ENCODE assay signal across 2 cellular contexts in genomic region chr22:49965291-49966040, GRCh38.
TF ChIP-seq lines count a peak whose summit lies in the region.

No MANE protein-coding gene starts in this region.

TF ChIP-seq in SK-N-SH, 30 proteins besides CTCF, POLR2A, EP300 and RAD21 (continued from another document):
- no peak for TF ChIP-seq ZBTB33 (IDR thresholded peaks at IDR 0.05; ENCODE audit: borderline replicate concordance, low read depth)
- no peak for TF ChIP-seq YY1 (IDR thresholded peaks at IDR 0.05; ENCODE audit: low read depth)
- no peak for TF ChIP-seq CHD2 (IDR thresholded peaks at IDR 0.05; ENCODE audit: low read length, partially characterized antibody)
- no peak for TF ChIP-seq TCF12 (IDR thresholded peaks at IDR 0.05)
- TF ChIP-seq FOXM1 (IDR thresholded peaks at IDR 0.05; ENCODE audit: low read depth): no peak
- no peak for TF ChIP-seq USF1 (IDR thresholded peaks at IDR 0.05; ENCODE audit: borderline replicate concordance, low read depth)
- no peak for TF ChIP-seq SIN3A (IDR thresholded peaks at IDR 0.05; ENCODE audit: borderline replicate concordance, low read depth, low read length)
- TF ChIP-seq GATA2 (CRISPR knock-in tag; IDR thresholded peaks at IDR 0.05): no peak
- no peak for TF ChIP-seq NRF1 (IDR thresholded peaks at IDR 0.05; ENCODE audit: low read depth, low read length)
- no peak for TF ChIP-seq RXRA (IDR thresholded peaks at IDR 0.05; ENCODE audit: borderline replicate concordance, low read depth)
- TF ChIP-seq TEAD4 (IDR thresholded peaks at IDR 0.05; ENCODE audit: borderline replicate concordance, insufficient read depth): no peak
- no peak for TF ChIP-seq NFIC (IDR thresholded peaks at IDR 0.05; ENCODE audit: borderline replicate concordance)
- TF ChIP-seq SMC3 (IDR thresholded peaks at IDR 0.05; ENCODE audit: low read depth, low read length): no peak
- TF ChIP-seq USF2 (IDR thresholded peaks at IDR 0.05; ENCODE audit: borderline replicate concordance, low read depth, low read length): no peak
- TF ChIP-seq REST (IDR thresholded peaks at IDR 0.05; ENCODE audit: low read depth, low read length): no peak

TF ChIP-seq in SK-N-SH treated with all-trans-retinoic acid at 6 μM for 48 hours, 23 proteins besides CTCF, POLR2A, EP300 and RAD21 (continued from another document):
- no peak for TF ChIP-seq CSRNP3 (CRISPR knock-in tag; IDR thresholded peaks at IDR 0.05)
- TF ChIP-seq ZC3H10 (CRISPR knock-in tag; IDR thresholded peaks at IDR 0.05): no peak
- TF ChIP-seq CREB5 (CRISPR knock-in tag; IDR thresholded peaks at IDR 0.05; ENCODE audit: low read depth): no peak
- no peak for TF ChIP-seq RARB (CRISPR knock-in tag; IDR thresholded peaks at IDR 0.05)
- no peak for TF ChIP-seq SNAI2 (CRISPR knock-in tag; IDR thresholded peaks at IDR 0.05)
- TF ChIP-seq ESRRG (CRISPR knock-in tag; IDR thresholded peaks at IDR 0.05): no peak
- TF ChIP-seq ZFP30 (CRISPR knock-in tag; IDR thresholded peaks at IDR 0.05): no peak
- no peak for TF ChIP-seq OSR1 (CRISPR knock-in tag; IDR thresholded peaks at IDR 0.05)
- TF ChIP-seq ZNF8 (CRISPR knock-in tag; IDR thresholded peaks at IDR 0.05): no peak
